Comparison of ENCODE assay signal across 26 cellular contexts in genomic region chr20:46636514-46636913, GRCh38. TPM values are rescaled to one million over a fixed set of nuclear protein-coding genes. Genes with fewer than 3 reads are reported as not detected.
"Had no signal": no experiment of that assay in that cellular context is flagged by ENCODE, and none has a peak within 500 bp of the region (broad histone marks: within the 10 kb centered on the region; RNA-seq: fewer than 3 reads in every experiment).

No MANE protein-coding gene starts in this region.

- H3K27ac ChIP-seq: brain microvascular endothelial cell, coronary artery, esophagus squamous epithelium, gastroesophageal sphincter, heart right ventricle had no signal

- H3K4me1 ChIP-seq: gastroesophageal sphincter had no signal

- H3K36me3 Mint-ChIP-seq: activated CD4-positive, alpha-beta memory T cell treated with anti-CD3 and anti-CD28 coated beads for 36 hours; activated naive CD4-positive, alpha-beta T cell treated with anti-CD3 and anti-CD28 coated beads, Interleukin-2, amount 50 U/mL, for 72 hours; activated naive CD8-positive, alpha-beta T cell treated with anti-CD3 and anti-CD28 coated beads, Interleukin-2, amount 10 ng/mL, durations not matched to agents 7 days and 5 days had no signal

- FAIRE-seq: astrocyte, bronchial epithelial cell had no signal

- ATAC-seq: activated CD4-positive, alpha-beta T cell treated with anti-CD3 and anti-CD28 coated beads for 36 hours; activated CD8-positive, alpha-beta T cell treated with anti-CD3 and anti-CD28 coated beads, Interleukin-2, amount 10 ng/mL, durations not matched to agents 7 days and 5 days; activated naive CD4-positive, alpha-beta T cell treated with anti-CD3 and anti-CD28 coated beads, Interleukin-2, amount 50 U/mL, for 72 hours; activated T-cell treated with anti-CD3 and anti-CD28 coated beads, Interleukin-2, amount 50 U/mL, for 4 hours; activated T-helper 17 cell treated with anti-CD3 and anti-CD28 coated beads, Interleukin-2, amount 50 U/mL, for 72 hours; effector memory CD8-positive, alpha-beta T cell; gastroesophageal sphincter; heart right ventricle had no signal

- H3K27ac Mint-ChIP-seq: activated CD4-positive, alpha-beta memory T cell treated with anti-CD3 and anti-CD28 coated beads for 36 hours; activated CD4-positive, alpha-beta T cell treated with anti-CD3 and anti-CD28 coated beads for 36 hours; activated CD4-positive, alpha-beta T cell treated with anti-CD3 and anti-CD28 coated beads, Interleukin-2, amount 10 ng/mL, durations not matched to agents 24 days and 14 days; activated CD8-positive, alpha-beta T cell treated with anti-CD3 and anti-CD28 coated beads, Interleukin-2, amount 10 ng/mL, durations not matched to agents 7 days and 5 days; activated naive CD8-positive, alpha-beta T cell treated with anti-CD3 and anti-CD28 coated beads, Interleukin-2, amount 10 ng/mL, durations not matched to agents 7 days and 5 days; activated T-helper 17 cell treated with anti-CD3 and anti-CD28 coated beads, Interleukin-2, amount 50 U/mL, for 72 hours; dendritic cell treated with granulocyte-macrophage colony-stimulating factor and Interleukin-4, amounts not matched to agents 40 ng/mL and 50 ng/mL, for 4 days; effector memory CD8-positive, alpha-beta T cell had no signal

- H3K4me3 ChIP-seq: coronary artery, esophagus squamous epithelium, gastroesophageal sphincter, heart right ventricle had no signal

- H3K9me3 ChIP-seq: esophagus squamous epithelium, gastroesophageal sphincter, heart right ventricle had no signal

- H3K4me3 Mint-ChIP-seq: activated CD4-positive, alpha-beta memory T cell treated with anti-CD3 and anti-CD28 coated beads for 36 hours; activated CD4-positive, alpha-beta T cell treated with anti-CD3 and anti-CD28 coated beads for 36 hours; activated CD4-positive, alpha-beta T cell treated with anti-CD3 and anti-CD28 coated beads, Interleukin-2, amount 10 ng/mL, durations not matched to agents 24 days and 14 days; activated CD8-positive, alpha-beta T cell treated with anti-CD3 and anti-CD28 coated beads, Interleukin-2, amount 10 ng/mL, durations not matched to agents 7 days and 5 days; activated naive CD8-positive, alpha-beta T cell treated with anti-CD3 and anti-CD28 coated beads, Interleukin-2, amount 10 ng/mL, durations not matched to agents 7 days and 5 days; activated T-cell treated with anti-CD3 and anti-CD28 coated beads, Interleukin-2, amount 50 U/mL, for 4 hours; activated T-helper 17 cell treated with anti-CD3 and anti-CD28 coated beads, Interleukin-2, amount 50 U/mL, for 72 hours; central memory CD8-positive, alpha-beta T cell; dendritic cell treated with granulocyte-macrophage colony-stimulating factor and Interleukin-4, amounts not matched to agents 40 ng/mL and 50 ng/mL, for 4 days; effector memory CD8-positive, alpha-beta T cell had no signal

- H3K9me3 Mint-ChIP-seq: activated CD4-positive, alpha-beta memory T cell treated with anti-CD3 and anti-CD28 coated beads for 36 hours; activated CD4-positive, alpha-beta T cell treated with anti-CD3 and anti-CD28 coated beads, Interleukin-2, amount 10 ng/mL, durations not matched to agents 24 days and 14 days; activated naive CD8-positive, alpha-beta T cell treated with anti-CD3 and anti-CD28 coated beads, Interleukin-2, amount 10 ng/mL, durations not matched to agents 7 days and 5 days; activated T-cell treated with anti-CD3 and anti-CD28 coated beads, Interleukin-2, amount 50 U/mL, for 4 hours; activated T-helper 17 cell treated with anti-CD3 and anti-CD28 coated beads, Interleukin-2, amount 50 U/mL, for 72 hours; central memory CD8-positive, alpha-beta T cell; dendritic cell treated with granulocyte-macrophage colony-stimulating factor and Interleukin-4, amounts not matched to agents 40 ng/mL and 50 ng/mL, for 4 days; effector memory CD8-positive, alpha-beta T cell had no signal

- H3K4me1 Mint-ChIP-seq: activated CD4-positive, alpha-beta T cell treated with anti-CD3 and anti-CD28 coated beads for 36 hours; activated CD4-positive, alpha-beta T cell treated with anti-CD3 and anti-CD28 coated beads, Interleukin-2, amount 10 ng/mL, durations not matched to agents 24 days and 14 days; activated T-helper 17 cell treated with anti-CD3 and anti-CD28 coated beads, Interleukin-2, amount 50 U/mL, for 72 hours; central memory CD8-positive, alpha-beta T cell had no signal

- DNase-seq: activated CD4-positive, alpha-beta memory T cell treated with anti-CD3 and anti-CD28 coated beads for 36 hours; activated CD4-positive, alpha-beta T cell treated with anti-CD3 and anti-CD28 coated beads for 36 hours; activated CD4-positive, alpha-beta T cell treated with anti-CD3 and anti-CD28 coated beads, Interleukin-2, amount 10 ng/mL, durations not matched to agents 24 days and 14 days; activated CD4-positive, CD25-positive, alpha-beta regulatory T cell; activated CD4-positive, CD25-positive, alpha-beta regulatory T cell treated with anti-CD3 and anti-CD28 coated beads, Interleukin-2, amount 50 U/mL, for 72 hours; activated CD8-positive, alpha-beta T cell treated with anti-CD3 and anti-CD28 coated beads, Interleukin-2, amount 10 ng/mL, durations not matched to agents 7 days and 5 days; activated effector memory CD4-positive, alpha-beta T cell treated with Interleukin-2 at 50 U/mL for 16 hours; activated gamma-delta T cell treated with Interleukin-2 at 50 U/mL for 16 hours; activated naive CD4-positive, alpha-beta T cell treated with Interleukin-2 at 50 U/mL for 16 hours; activated naive CD8-positive, alpha-beta T cell treated with anti-CD3 and anti-CD28 coated beads, Interleukin-2, amount 10 ng/mL, durations not matched to agents 7 days and 5 days; activated T-cell treated with anti-CD3 and anti-CD28 coated beads, Interleukin-2, amount 50 U/mL, for 4 hours; amniotic stem cell; brain microvascular endothelial cell; effector CD4-positive, alpha-beta T cell; effector memory CD8-positive, alpha-beta T cell; esophagus squamous epithelium; heart right ventricle; T-helper 2 cell had no signal

- H3K27me3 ChIP-seq: brain microvascular endothelial cell had no signal

- H3K36me3 ChIP-seq: brain microvascular endothelial cell, esophagus squamous epithelium, gastroesophageal sphincter, heart right ventricle had no signal

RNA-seq across cellular contexts. Expression of gene SLC13A3, which starts 14.7 kb away (rescaled TPM):
- total RNA-seq: activated CD4-positive, alpha-beta T cell treated with anti-CD3 and anti-CD28 coated beads, Interleukin-2, amount 10 ng/mL, durations not matched to agents 24 days and 14 days; activated CD8-positive, alpha-beta T cell treated with anti-CD3 and anti-CD28 coated beads, Interleukin-2, amount 10 ng/mL, durations not matched to agents 7 days and 5 days; activated naive CD4-positive, alpha-beta T cell treated with anti-CD3 and anti-CD28 coated beads, Interleukin-2, amount 50 U/mL, for 72 hours; activated T-helper 17 cell treated with anti-CD3 and anti-CD28 coated beads, Interleukin-2, amount 50 U/mL, for 72 hours had no signal
